ENCODE assay signal across 8 cellular contexts in the genomic region with DNA sequence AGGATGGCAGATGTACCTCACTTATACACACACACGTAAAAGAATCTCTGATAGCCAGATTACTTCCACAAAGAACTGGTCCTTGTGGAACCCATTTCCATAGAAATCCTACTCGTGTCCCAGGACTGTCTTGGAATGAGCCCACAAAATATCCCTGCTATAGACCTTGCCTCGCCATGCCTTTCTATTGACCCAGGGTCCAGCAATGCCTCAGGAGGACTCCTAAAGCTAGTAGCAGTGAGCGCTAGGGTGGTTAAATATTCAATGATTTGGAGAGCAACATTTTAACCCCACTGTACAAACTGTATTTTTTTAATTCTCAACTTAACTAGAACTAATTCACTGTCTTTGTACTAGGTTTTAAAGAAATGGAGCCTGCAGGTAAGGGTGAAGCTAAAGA. TPM values are rescaled to one million over a fixed set of nuclear protein-coding genes. Genes with fewer than 3 reads are reported as not detected.
"Had no signal": no experiment of that assay in that cellular context is flagged by ENCODE, and none has a peak within 500 bp of the region (broad histone marks: within the 10 kb centered on the region; RNA-seq: fewer than 3 reads in every experiment).

No MANE protein-coding gene starts in this region.

- ATAC-seq: GM23338 had no signal

- H3K4me3 ChIP-seq: GM23338 had no signal

- DNase-seq: H9, HCEC 1CT had no signal

- H3K4me1 Mint-ChIP-seq: GM23338, H9 had no signal

- FAIRE-seq: H1, H54, HTR-8/SVneo had no signal

- H3K27ac Mint-ChIP-seq: GM23338, H9, IgD-negative memory B cell had no signal

- H3K36me3 Mint-ChIP-seq: IgD-negative memory B cell had no signal

- H3K4me3 Mint-ChIP-seq: GM23338, H9, IgD-negative memory B cell had no signal

RNA-seq across cellular contexts. Expression of gene OR10J5, which starts 26.9 kb away (rescaled TPM):
- total RNA-seq: GM23338, H1, H9, HT-29 had no signal
- polyA plus RNA-seq: GM23338, H1, IgD-negative memory B cell had no signal
